In the genomic region with DNA sequence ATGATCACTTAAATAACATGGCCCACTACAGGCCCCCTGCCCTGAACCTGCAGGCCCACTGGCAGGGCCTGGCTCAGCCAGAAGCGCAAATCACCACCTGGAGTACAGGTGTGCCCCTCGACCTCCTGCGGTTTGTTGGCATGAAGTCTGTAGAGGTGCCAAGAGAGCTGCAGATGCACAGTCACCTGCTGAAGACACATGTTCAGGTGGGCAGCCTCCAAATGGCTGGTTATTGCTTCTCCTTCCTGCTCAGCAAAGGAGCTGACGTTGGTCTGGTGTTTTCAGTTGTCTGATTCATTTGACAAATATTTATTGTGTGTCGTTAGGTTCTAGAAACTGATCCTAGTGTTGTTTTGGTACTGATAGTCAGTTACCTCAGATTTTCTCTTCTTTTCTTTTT, we compare ENCODE assay signal across 11 cellular contexts. TPM values are rescaled to one million over a fixed set of nuclear protein-coding genes. Genes with fewer than 3 reads are reported as not detected.
DNase-seq lines count a peak whose midpoint lies in the region; TF ChIP-seq lines count a peak whose summit lies in the region.
"Had no signal": no experiment of that assay in that cellular context is flagged by ENCODE, and none has a peak within 500 bp of the region (broad histone marks: within the 10 kb centered on the region; RNA-seq: fewer than 3 reads in every experiment).

No MANE protein-coding gene starts in this region.

- CTCF ChIA-PET in AG04449 (lab: Yijun Ruan, JAX): interaction anchor here (2.5 kb wide), 1 partner anchor 111 kb away, joined by 8 read pairs; no protein-coding TSS in a partner anchor

- peaks cover 51% of the 10 kb centered on the region for H3K36me3 Mint-ChIP-seq in activated T-helper 2 cell treated with anti-CD3 and anti-CD28 coated beads, Interferon-gamma antibody, Interleukin-2, Interleukin-4, amounts not matched to agents 10 μg/mL and 5 μg/mL and 100 μg/mL, durations not matched to agents 14 hours and 24 hours and 36 hours (ENCODE audit: low read depth)

- peak; percentile 3 for DNase-seq in AG04449 (ENCODE audit: low read depth, low spot score)
- DNase-seq in HPDE6-E6E7 (ENCODE audit: extremely low spot score): peak; percentile 12
- peak; percentile 32 for DNase-seq in NCI-H510A (lab: John Stamatoyannopoulos, UW)
- peak; percentile 15 for DNase-seq in fibroblast of mammary gland (ENCODE audit: low read depth)
- no peak for DNase-seq in SKM-1 treated with dmso at 0.1 percent for 144 hours (lab: John Stamatoyannopoulos, UW; ENCODE audit: unreplicated experiment)
- DNase-seq in activated CD8-positive, alpha-beta memory T cell treated with anti-CD3 and anti-CD28 coated beads, Interleukin-2, amount 50 U/mL, for 4 hours: no peak
- DNase-seq in activated T-helper 2 cell treated with anti-CD3 and anti-CD28 coated beads, Interferon-gamma antibody, Interleukin-2, Interleukin-4, amounts not matched to agents 10 μg/mL and 5 μg/mL and 100 μg/mL, durations not matched to agents 14 hours and 24 hours and 36 hours (ENCODE audit: low spot score): no peak
- DNase-seq in cerebellar nuclear complex (lab: John Stamatoyannopoulos, UW): no peak
- DNase-seq: activated CD8-positive, alpha-beta T cell treated with anti-CD3 and anti-CD28 coated beads, Interleukin-2, amount 10 ng/mL, durations not matched to agents 7 days and 5 days; activated effector memory CD4-positive, alpha-beta T cell treated with anti-CD3 and anti-CD28 coated beads, Interleukin-2, amount 50 U/mL, for 16 hours; islet precursor cell had no signal

- H3K4me3 Mint-ChIP-seq in activated T-helper 2 cell treated with anti-CD3 and anti-CD28 coated beads, Interferon-gamma antibody, Interleukin-2, Interleukin-4, amounts not matched to agents 10 μg/mL and 5 μg/mL and 100 μg/mL, durations not matched to agents 14 hours and 24 hours and 36 hours (ENCODE audit: low read depth): no peak overlapping the region
- H3K4me3 Mint-ChIP-seq: activated CD8-positive, alpha-beta T cell treated with anti-CD3 and anti-CD28 coated beads, Interleukin-2, amount 10 ng/mL, durations not matched to agents 7 days and 5 days had no signal

- H3K4me1 Mint-ChIP-seq in activated T-helper 2 cell treated with anti-CD3 and anti-CD28 coated beads, Interferon-gamma antibody, Interleukin-2, Interleukin-4, amounts not matched to agents 10 μg/mL and 5 μg/mL and 100 μg/mL, durations not matched to agents 14 hours and 24 hours and 36 hours (ENCODE audit: low read depth): no peaks in the 10 kb centered on the region

- H3K4me3 ChIP-seq in AG04449 (ENCODE audit: low read depth, low read length) (no peak overlapping the region), fibroblast of mammary gland (ENCODE audit: control insufficient read depth, low read depth, low read length) (no peak overlapping the region)

- no peaks in the 10 kb centered on the region for H3K27me3 Mint-ChIP-seq in activated T-helper 2 cell treated with anti-CD3 and anti-CD28 coated beads, Interferon-gamma antibody, Interleukin-2, Interleukin-4, amounts not matched to agents 10 μg/mL and 5 μg/mL and 100 μg/mL, durations not matched to agents 14 hours and 24 hours and 36 hours (ENCODE audit: low read depth)

- POLR2A ChIA-PET in AG04449 (lab: Yijun Ruan, JAX): no interaction called here

- intact Hi-C loops in activated T-helper 2 cell treated with anti-CD3 and anti-CD28 coated beads, Interferon-gamma antibody, Interleukin-2, Interleukin-4, amounts not matched to agents 10 μg/mL and 5 μg/mL and 100 μg/mL, durations not matched to agents 14 hours and 24 hours and 36 hours (cut with micrococcal nuclease): no loop called here

- H3K9me3 Mint-ChIP-seq in activated T-helper 2 cell treated with anti-CD3 and anti-CD28 coated beads, Interferon-gamma antibody, Interleukin-2, Interleukin-4, amounts not matched to agents 10 μg/mL and 5 μg/mL and 100 μg/mL, durations not matched to agents 14 hours and 24 hours and 36 hours: no peaks in the 10 kb centered on the region

- H3K27ac Mint-ChIP-seq in activated T-helper 2 cell treated with anti-CD3 and anti-CD28 coated beads, Interferon-gamma antibody, Interleukin-2, Interleukin-4, amounts not matched to agents 10 μg/mL and 5 μg/mL and 100 μg/mL, durations not matched to agents 14 hours and 24 hours and 36 hours: no peak overlapping the region
- H3K27ac Mint-ChIP-seq: activated CD8-positive, alpha-beta T cell treated with anti-CD3 and anti-CD28 coated beads, Interleukin-2, amount 10 ng/mL, durations not matched to agents 7 days and 5 days had no signal

- TF ChIP-seq CTCF in AG04449 (IDR thresholded peaks at IDR 0.05; ENCODE audit: insufficient read depth, low read length, missing control alignments) (no peak), fibroblast of mammary gland (conservative IDR thresholded peaks at IDR 0.05; ENCODE audit: control insufficient read depth, insufficient read depth, low read depth, low read length) (no peak)

RNA-seq across cellular contexts. Expression of gene DHTKD1, which starts 29.0 kb away (rescaled TPM):
- total RNA-seq in activated T-helper 2 cell treated with anti-CD3 and anti-CD28 coated beads, Interferon-gamma antibody, Interleukin-2, Interleukin-4, amounts not matched to agents 10 μg/mL and 5 μg/mL and 100 μg/mL, durations not matched to agents 14 hours and 24 hours and 36 hours: 20.6 and 21.1 TPM in 2 replicates

RNA-seq across cellular contexts. Expression of gene SEC61A2, which starts 31.7 kb away (rescaled TPM):
- total RNA-seq in activated T-helper 2 cell treated with anti-CD3 and anti-CD28 coated beads, Interferon-gamma antibody, Interleukin-2, Interleukin-4, amounts not matched to agents 10 μg/mL and 5 μg/mL and 100 μg/mL, durations not matched to agents 14 hours and 24 hours and 36 hours: 14.8 and 17.5 TPM in 2 replicates

RNA-seq across cellular contexts. Expression of gene UPF2, which starts 55.2 kb away (rescaled TPM):
- total RNA-seq in activated T-helper 2 cell treated with anti-CD3 and anti-CD28 coated beads, Interferon-gamma antibody, Interleukin-2, Interleukin-4, amounts not matched to agents 10 μg/mL and 5 μg/mL and 100 μg/mL, durations not matched to agents 14 hours and 24 hours and 36 hours: 41.0 and 41.4 TPM in 2 replicates

Comparison
In these comparisons a context has a peak if more than half of its experiments do, and no peak if none do; other contexts are left out.
1. DNase-seq: peak in AG04449 (single experiment), HPDE6-E6E7 (single experiment), NCI-H510A (single experiment) and fibroblast of mammary gland (single experiment); none in SKM-1 treated with dmso at 0.1 percent for 144 hours (single experiment), activated CD8-positive, alpha-beta memory T cell treated with anti-CD3 and anti-CD28 coated beads, Interleukin-2, amount 50 U/mL, for 4 hours (single experiment), activated T-helper 2 cell treated with anti-CD3 and anti-CD28 coated beads, Interferon-gamma antibody, Interleukin-2, Interleukin-4, amounts not matched to agents 10 μg/mL and 5 μg/mL and 100 μg/mL, durations not matched to agents 14 hours and 24 hours and 36 hours (single experiment) and cerebellar nuclear complex (0 of 2).